ENCODE assay signal across 22 cellular contexts in genomic region chr6:156585859-156586258, GRCh38.
DNase-seq lines count a peak whose midpoint lies in the region; ATAC-seq and TF ChIP-seq lines count a peak whose summit lies in the region.
"Had no signal": no experiment of that assay in that cellular context is flagged by ENCODE, and none has a peak within 500 bp of the region (broad histone marks: within the 10 kb centered on the region; RNA-seq: fewer than 3 reads in every experiment).

No MANE protein-coding gene starts in this region.

- no peaks in the 10 kb centered on the region for H3K9me3 Mint-ChIP-seq in T-helper 2 cell treated with Interferon-gamma antibody and Interleukin-4, amounts not matched to agents 5 μg/mL and 100 μg/mL, for 36 hours
- H3K9me3 Mint-ChIP-seq: central memory CD8-positive, alpha-beta T cell; stimulated activated effector memory CD8-positive, alpha-beta T cell treated with anti-CD3 and anti-CD28 coated beads, Interleukin-12 subunit alpha, Interleukin-12 subunit beta, amount 100 ng/mL, for 72 hours; T-cell had no signal

- H3K4me3 ChIP-seq in choroid plexus epithelial cell (ENCODE audit: low read depth, low read length) = no peak overlapping the region
- H3K4me3 ChIP-seq: BLaER1, heart right ventricle, right atrium auricular region, tibial nerve had no signal

- H3K27ac Mint-ChIP-seq in T-helper 2 cell treated with Interferon-gamma antibody and Interleukin-4, amounts not matched to agents 5 μg/mL and 100 μg/mL, for 36 hours = no peak overlapping the region
- H3K27ac Mint-ChIP-seq: stimulated activated effector memory CD8-positive, alpha-beta T cell treated with anti-CD3 and anti-CD28 coated beads, Interleukin-12 subunit alpha, Interleukin-12 subunit beta, amount 100 ng/mL, for 72 hours; T-cell had no signal

- peak in 2 of 3 experiments; percentile 53 to 97 for DNase-seq in NCI-H1417 (lab: John Stamatoyannopoulos, UW)
- no peak for DNase-seq in NCI-H1417 treated with DMSO at 0.1 percent for 48 hours (lab: John Stamatoyannopoulos, UW)
- DNase-seq in NCI-H1092 treated with DMSO at 0.1 percent for 48 hours (lab: John Stamatoyannopoulos, UW) = peak; percentile 57
- peak; percentile 90 for DNase-seq in NCI-H345 (lab: John Stamatoyannopoulos, UW)
- DNase-seq in choroid plexus epithelial cell (ENCODE audit: low read depth) = peak; percentile 15
- no peak for DNase-seq in midbrain (lab: John Stamatoyannopoulos, UW)
- no peak for DNase-seq in T-helper 2 cell treated with Interferon-gamma antibody and Interleukin-4, amounts not matched to agents 5 μg/mL and 100 μg/mL, for 36 hours (ENCODE audit: low spot score)
- DNase-seq: amygdala; DND-41; effector memory CD4-positive, alpha-beta T cell; GOT3; heart right ventricle; NK-92 treated with Interleukin-12 subunit alpha and Interleukin-12 subunit beta, amount 100 ng/mL, for 24 hours; occipital lobe; T-cell had no signal

- ATAC-seq in GM21737 (IDR thresholded peaks at IDR 0.05; ENCODE audit: unreplicated experiment) = no peak
- ATAC-seq: heart right ventricle; HepG2; stimulated activated effector memory CD8-positive, alpha-beta T cell treated with anti-CD3 and anti-CD28 coated beads, Interleukin-12 subunit alpha, Interleukin-12 subunit beta, amount 100 ng/mL, for 72 hours; T-cell had no signal

- TF ChIP-seq CTCF in choroid plexus epithelial cell (conservative IDR thresholded peaks at IDR 0.05; ENCODE audit: low read depth, low read length) = no peak

- no peak overlapping the region for H3K4me3 Mint-ChIP-seq in T-helper 2 cell treated with Interferon-gamma antibody and Interleukin-4, amounts not matched to agents 5 μg/mL and 100 μg/mL, for 36 hours
- H3K4me3 Mint-ChIP-seq: central memory CD8-positive, alpha-beta T cell; stimulated activated effector memory CD8-positive, alpha-beta T cell treated with anti-CD3 and anti-CD28 coated beads, Interleukin-12 subunit alpha, Interleukin-12 subunit beta, amount 100 ng/mL, for 72 hours; T-cell had no signal

- no peaks in the 10 kb centered on the region for H3K36me3 Mint-ChIP-seq in T-helper 2 cell treated with Interferon-gamma antibody and Interleukin-4, amounts not matched to agents 5 μg/mL and 100 μg/mL, for 36 hours (ENCODE audit: low read depth)
- H3K36me3 Mint-ChIP-seq: stimulated activated effector memory CD8-positive, alpha-beta T cell treated with anti-CD3 and anti-CD28 coated beads, Interleukin-12 subunit alpha, Interleukin-12 subunit beta, amount 100 ng/mL, for 72 hours; T-cell had no signal

- no peaks in the 10 kb centered on the region for H3K4me1 Mint-ChIP-seq in T-helper 2 cell treated with Interferon-gamma antibody and Interleukin-4, amounts not matched to agents 5 μg/mL and 100 μg/mL, for 36 hours (ENCODE audit: low read depth)
- H3K4me1 Mint-ChIP-seq: central memory CD8-positive, alpha-beta T cell; stimulated activated effector memory CD8-positive, alpha-beta T cell treated with anti-CD3 and anti-CD28 coated beads, Interleukin-12 subunit alpha, Interleukin-12 subunit beta, amount 100 ng/mL, for 72 hours; T-cell had no signal

- peaks cover 3% of the 10 kb centered on the region for H3K27me3 Mint-ChIP-seq in T-helper 2 cell treated with Interferon-gamma antibody and Interleukin-4, amounts not matched to agents 5 μg/mL and 100 μg/mL, for 36 hours (ENCODE audit: low read depth)

Comparison
In these comparisons a context has a peak if more than half of its experiments do, and no peak if none do; other contexts are left out.
1. DNase-seq: peak in NCI-H1417 (2 of 3), NCI-H1092 treated with DMSO at 0.1 percent for 48 hours (single experiment), NCI-H345 (single experiment) and choroid plexus epithelial cell (single experiment); none in NCI-H1417 treated with DMSO at 0.1 percent for 48 hours (single experiment), midbrain (single experiment) and T-helper 2 cell treated with Interferon-gamma antibody and Interleukin-4, amounts not matched to agents 5 μg/mL and 100 μg/mL, for 36 hours (single experiment).